8 cellular contexts compared by ENCODE assay signal in genomic region chr14:55807059-55807499, GRCh38.
DNase-seq lines count a peak whose midpoint lies in the region; ATAC-seq lines count a peak whose summit lies in the region.

No MANE protein-coding gene starts in this region.

- intact Hi-C loops in cardiac septum (cut with DNase I), result no loop called here

- DNase-seq in DMS153 (lab: John Stamatoyannopoulos, UW) (peak; percentile 96), RPMI8226 (peak; percentile 80), cardiac septum (ENCODE audit: low spot score) (peak; percentile 90), NCI-H526 (lab: John Stamatoyannopoulos, UW) (no peak)
- DNase-seq in activated naive CD4-positive, alpha-beta T cell (lab: John Stamatoyannopoulos, UW), result peak; percentile 3 to 69 (median 28)
- peak; percentile 44 for DNase-seq in stimulated activated CD4-positive, alpha-beta T cell treated with anti-CD3 and anti-CD28 coated beads, Interleukin-15, amount 100 ng/mL, for 48 hours (ENCODE audit: low read depth in 2 of 2)

- ATAC-seq in HG03103 (IDR thresholded peaks at IDR 0.05; ENCODE audit: low read depth, unreplicated experiment) (peak; percentile 40), HG02970 (IDR thresholded peaks at IDR 0.05; ENCODE audit: low FRiP score, unreplicated experiment) (no peak)

Comparison
In these comparisons a context has a peak if more than half of its experiments do, and no peak if none do; other contexts are left out.
1. DNase-seq: peak in DMS153 (single experiment), RPMI8226 (single experiment), activated naive CD4-positive, alpha-beta T cell (4 of 4), cardiac septum (single experiment) and stimulated activated CD4-positive, alpha-beta T cell treated with anti-CD3 and anti-CD28 coated beads, Interleukin-15, amount 100 ng/mL, for 48 hours (2 of 2); none in NCI-H526 (0 of 2).